ENCODE assay signal across 8 cellular contexts in genomic region chr6:106927531-106928398, GRCh38. TPM values are rescaled to one million over a fixed set of nuclear protein-coding genes. Genes with fewer than 3 reads are reported as not detected.
DNase-seq lines count a peak whose midpoint lies in the region; ATAC-seq and TF ChIP-seq lines count a peak whose summit lies in the region.

No MANE protein-coding gene starts in this region.

- TF ChIP-seq CTCF in GM13977 (IDR thresholded peaks at IDR 0.05; ENCODE audit: extremely low read depth, insufficient read depth, missing control alignments): no peak
- no peak for TF ChIP-seq CTCF in body of pancreas (IDR thresholded peaks at IDR 0.05)
- no peak for TF ChIP-seq CTCF in neural cell (IDR thresholded peaks at IDR 0.05; ENCODE audit: poor library complexity, severe bottlenecking)
- TF ChIP-seq CTCF in tibial nerve (IDR thresholded peaks at IDR 0.05): no peak

- H3K36me3 ChIP-seq in body of pancreas (replicated peaks in 1 of 2; ENCODE audit: insufficient read depth in 1 of 2, low read depth in 2 of 2): no peaks in the 10 kb centered on the region
- H3K36me3 ChIP-seq in neural cell (ENCODE audit: insufficient read depth, low read length): no peaks in the 10 kb centered on the region
- H3K36me3 ChIP-seq in tibial nerve: no peaks in the 10 kb centered on the region

- H3K27ac ChIP-seq in body of pancreas (no peak overlapping the region), neural cell (ENCODE audit: low read length) (no peak overlapping the region), tibial nerve (no peak overlapping the region)

- TF ChIP-seq EP300 in neural cell (conservative IDR thresholded peaks at IDR 0.05; ENCODE audit: poor library complexity, severe bottlenecking): no peak
- no peak for TF ChIP-seq EP300 in tibial nerve (IDR thresholded peaks at IDR 0.05)

- H3K9me2 ChIP-seq in neural cell (ENCODE audit: insufficient read depth, low read length): no peaks in the 10 kb centered on the region

- no peak overlapping the region for H3K4me2 ChIP-seq in neural cell (ENCODE audit: low read length)

- TF ChIP-seq POLR2A in body of pancreas (IDR thresholded peaks at IDR 0.05) (no peak), tibial nerve (IDR thresholded peaks at IDR 0.05) (no peak)

- H3K27me3 ChIP-seq in body of pancreas: no peaks in the 10 kb centered on the region
- no peaks in the 10 kb centered on the region for H3K27me3 ChIP-seq in neural cell (ENCODE audit: insufficient read depth, low read depth, low read length)
- H3K27me3 ChIP-seq in tibial nerve: no peaks in the 10 kb centered on the region

- no peaks in the 10 kb centered on the region for H3K79me2 ChIP-seq in neural cell (replicated peaks; ENCODE audit: insufficient read depth, low read length)

- H3F3A ChIP-seq in neural cell (ENCODE audit: insufficient read depth, low read length, poor library complexity, severe bottlenecking): no peaks in the 10 kb centered on the region

- 20 to 22% methylated on average over 5 of the region's 5 CpGs for WGBS in body of pancreas, 2 donors
- 17 to 29% methylated on average over 5 of the region's 5 CpGs for WGBS in tibial nerve, 2 donors

- no peaks in the 10 kb centered on the region for H4K20me1 ChIP-seq in neural cell (ENCODE audit: insufficient read depth)

- H3K9me3 ChIP-seq in body of pancreas (no peaks in the 10 kb centered on the region), neural cell (ENCODE audit: low read length) (no peaks in the 10 kb centered on the region), tibial nerve (no peaks in the 10 kb centered on the region)

- in situ Hi-C loops in GM13977 (cut with MboI; ENCODE audit: low pct_unique_long_range_greater_than_20kb, low sequenced_read_pairs, unreplicated experiment): no loop called here

- DNase-seq in GM13977 (ENCODE audit: low spot score): peak; percentile 36
- peak; percentile 49 for DNase-seq in NCI-H226
- DNase-seq in body of pancreas: peak; percentile 67 to 80 (median 70)
- DNase-seq in tibial nerve (ENCODE audit: low spot score in 2 of 2): no peak
- DNase-seq in NCI-H1092 treated with DMSO at 0.1 percent for 48 hours (lab: John Stamatoyannopoulos, UW): no peak
- DNase-seq in pons (ENCODE audit: low spot score): no peak

- no peak for TF ChIP-seq RAD21 in neural cell (conservative IDR thresholded peaks at IDR 0.05)

- H3K4me1 ChIP-seq in body of pancreas (peaks cover 21% of the 10 kb centered on the region), tibial nerve (no peaks in the 10 kb centered on the region)

- H3K4me3 ChIP-seq in body of pancreas (no peak overlapping the region), neural cell (ENCODE audit: low read length) (no peak overlapping the region), tibial nerve (no peak overlapping the region)

- ATAC-seq in body of pancreas (peak; percentile 65), GM18858 (IDR thresholded peaks at IDR 0.05; ENCODE audit: unreplicated experiment) (no peak)

- H3K9ac ChIP-seq in neural cell (ENCODE audit: low read length): no peak overlapping the region

- intact Hi-C loops in body of pancreas (cut with DNase I): no loop called here

- H2AFZ ChIP-seq in neural cell (ENCODE audit: low read depth, low read length): no peak overlapping the region

TF ChIP-seq in neural cell, 6 proteins besides CTCF, POLR2A, EP300 and RAD21:
- peak; percentile 70 for TF ChIP-seq REST (IDR thresholded peaks at IDR 0.05; ENCODE audit: borderline replicate concordance)
- no peak for TF ChIP-seq MXI1 (conservative IDR thresholded peaks at IDR 0.05; ENCODE audit: poor library complexity, severe bottlenecking)

RNA-seq across cellular contexts. Expression of gene CD24, which starts 46.8 kb away (rescaled TPM):
- total RNA-seq in body of pancreas (100 to 1,000 TPM; 292 to 618 TPM), tibial nerve (1 to 10 TPM in 2 of 4 donors, under 1 TPM in 1, not detected in 1; 0.66 to 5.9 (median 2.4) TPM)
- polyA plus RNA-seq in neural cell: 1,994 and 2,264 TPM in 2 replicates
- 1,714 and 1,764 TPM in 2 replicates for polyA minus RNA-seq in neural cell

Comparison
In these comparisons a context has a peak if more than half of its experiments do, and no peak if none do; other contexts are left out.
1. DNase-seq: peak in GM13977 (single experiment), NCI-H226 (single experiment) and body of pancreas (4 of 4); none in tibial nerve (0 of 2), NCI-H1092 treated with DMSO at 0.1 percent for 48 hours (single experiment) and pons (single experiment).
2. RNA of gene CD24, which starts 46.8 kb away (total RNA-seq): 292 to 618 TPM in body of pancreas; 0.66 to 5.9 TPM in tibial nerve; every median in the first group is over 10 times any median in the second.